1 cellular context compared by ENCODE assay signal in genomic region chr1:34781071-34781843, GRCh38.
TF ChIP-seq lines count a peak whose summit lies in the region.

Gene GJB3, plus strand, starts transcription at chr1:34781214. Its CDS starts 3,549 bp downstream, at chr1:34784763.

TF ChIP-seq in H1, 55 proteins besides CTCF, POLR2A, EP300 and RAD21:
- TF ChIP-seq CHD7 (IDR thresholded peaks at IDR 0.05; ENCODE audit: insufficient replicate concordance, low read length) (no peak), TEAD4 (IDR thresholded peaks at IDR 0.05; ENCODE audit: low read depth, low read length) (no peak), ATF2 (IDR thresholded peaks at IDR 0.05; ENCODE audit: low read length) (no peak), PHF8 (conservative IDR thresholded peaks at IDR 0.05; ENCODE audit: low read depth, low read length) (peak; percentile 43; the same call in 1 of the 2 replicates), POLR2AphosphoS5 (IDR thresholded peaks at IDR 0.05; ENCODE audit: low read depth, low read length) (no peak), KDM1A (IDR thresholded peaks at IDR 0.05; ENCODE audit: borderline replicate concordance, low read length) (peak; percentile 55; the same call in 1 of the 2 replicates), HDAC2 (IDR thresholded peaks at IDR 0.05; ENCODE audit: borderline replicate concordance in 1 of 2, low read depth in 2 of 2, low read length in 2 of 2) (0 out of 4 replicates have a peak, but pooled peaks have one; percentile 39 to 75), EZH2 (IDR thresholded peaks at IDR 0.05; ENCODE audit: low read depth, low read length, severe bottlenecking) (peak; percentile 27), NANOG (IDR thresholded peaks at IDR 0.05; ENCODE audit: insufficient read depth, low read depth, low read length, poor library complexity, severe bottlenecking) (no peak), E2F6 (IDR thresholded peaks at IDR 0.05) (peak; percentile 44), JUN (IDR thresholded peaks at IDR 0.05; ENCODE audit: low read depth, low read length) (no peak), KDM4A (IDR thresholded peaks at IDR 0.05; ENCODE audit: low read depth, low read length, severe bottlenecking) (peak; percentile 94), ZNF274 (IDR thresholded peaks at IDR 0.05; ENCODE audit: borderline replicate concordance, extremely low read depth, low read length) (no peak), SIX5 (IDR thresholded peaks at IDR 0.05; ENCODE audit: low read depth, low read length) (no peak), JUND (IDR thresholded peaks at IDR 0.05; ENCODE audit: low read length) (no peak), ASH2L (IDR thresholded peaks at IDR 0.05; ENCODE audit: low read length) (peak; percentile 65), TAF7 (optimal IDR thresholded peaks at IDR 0.05; ENCODE audit: borderline replicate concordance, low read depth, low read length) (no peak)
